ENCODE assay signal across 8 cellular contexts in the genomic region with DNA sequence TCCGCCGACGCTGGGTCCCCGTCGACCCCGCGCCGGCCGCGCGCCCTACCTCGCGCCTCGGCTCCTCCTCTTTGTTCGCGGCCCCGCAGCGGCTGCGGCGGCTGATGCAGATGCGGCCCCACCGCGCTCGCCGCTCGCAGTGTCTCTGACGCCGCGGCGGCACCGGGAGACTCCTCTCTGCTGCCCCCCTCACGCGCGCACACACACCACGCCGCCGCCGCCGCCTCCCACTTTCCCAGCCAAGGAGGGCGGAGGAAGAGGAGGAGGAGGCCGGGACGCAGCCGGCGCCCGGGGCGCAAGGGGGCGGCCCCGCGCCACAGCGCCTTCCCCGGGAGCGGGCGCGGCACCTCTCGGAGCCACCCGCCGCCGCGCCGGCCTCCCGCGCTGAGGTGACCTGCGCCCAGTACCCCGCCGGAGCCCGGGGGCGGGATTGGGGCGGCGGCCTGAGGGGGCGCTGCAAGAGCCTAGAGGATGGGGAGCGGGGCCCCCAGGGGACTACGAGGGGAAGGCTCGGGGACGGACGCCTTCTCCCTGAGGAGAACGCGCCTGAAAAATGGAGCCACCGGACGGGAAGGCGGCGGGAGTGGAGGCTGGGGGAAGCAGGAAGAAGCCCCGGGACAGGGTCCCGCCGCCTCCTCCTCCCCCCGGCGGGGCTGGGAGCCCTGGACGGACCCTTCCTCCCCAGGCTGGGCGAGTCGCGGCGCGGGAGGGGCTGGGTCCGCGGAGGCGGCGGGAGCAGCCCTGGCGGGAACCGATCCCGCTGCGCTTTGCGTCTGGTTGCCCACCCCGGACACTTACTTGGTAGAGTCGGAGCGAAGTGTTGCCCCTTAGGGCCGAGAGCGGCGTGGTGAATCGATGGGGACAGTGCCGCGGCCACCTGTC. TPM values are rescaled to one million over a fixed set of nuclear protein-coding genes. Genes with fewer than 3 reads are reported as not detected.
DNase-seq lines count a peak whose midpoint lies in the region; ATAC-seq, FAIRE-seq and TF ChIP-seq lines count a peak whose summit lies in the region.

A gene (minus strand): TSS at position 147 of the 882 bp plus-strand sequence. CDS start 1,744 bp downstream, outside the sequence.

- H3K9me3 Mint-ChIP-seq in central memory CD8-positive, alpha-beta T cell: no peaks in the 10 kb centered on the region

- H3K4me3 ChIP-seq in keratinocyte (ENCODE audit: control insufficient read depth in 2 of 3, extremely low read depth in 1 of 3, insufficient read depth in 2 of 3, low read depth in 1 of 3, low read length in 3 of 3) (peak within 1 kb of the TSS; percentile 83 to 93 (median 87)), smooth muscle cell (peak within 1 kb of the TSS; percentile 83)

- H3K27me3 Mint-ChIP-seq in central memory CD8-positive, alpha-beta T cell: peaks cover 53% of the 10 kb centered on the region

- TF ChIP-seq EP300 in Ishikawa (IDR thresholded peaks at IDR 0.05; ENCODE audit: borderline replicate concordance): peak; percentile 54; the same call in 1 of the 2 replicates

- peak within 1 kb of the TSS; percentile 93 for H3K4me2 ChIP-seq in keratinocyte (ENCODE audit: control insufficient read depth, extremely low read depth, insufficient read depth, low read depth, low read length)
- peak within 1 kb of the TSS; percentile 89 for H3K4me2 ChIP-seq in smooth muscle cell

- ATAC-seq in GM21717 (IDR thresholded peaks at IDR 0.05; ENCODE audit: unreplicated experiment): peak; percentile 64
- peak; percentile 52 for ATAC-seq in central memory CD8-positive, alpha-beta T cell (replicated peaks; ENCODE audit: extremely low read depth, poor library complexity, severe bottlenecking)

- H3K9me3 ChIP-seq in keratinocyte (ENCODE audit: control insufficient read depth, low read depth, low read length) (no peaks in the 10 kb centered on the region), smooth muscle cell (replicated peaks; ENCODE audit: low read depth) (no peaks in the 10 kb centered on the region)

- H2AFZ ChIP-seq in keratinocyte (ENCODE audit: control insufficient read depth, low read length) (peak within 1 kb of the TSS; percentile 72), smooth muscle cell (ENCODE audit: low read depth) (peak within 1 kb of the TSS; percentile 86)

- H4K20me1 ChIP-seq in keratinocyte (ENCODE audit: control insufficient read depth, extremely low read depth, insufficient read depth, low read length) (no peaks in the 10 kb centered on the region), smooth muscle cell (ENCODE audit: low read depth) (peaks cover 22% of the 10 kb centered on the region)

- H3K9ac ChIP-seq in keratinocyte (ENCODE audit: control insufficient read depth, extremely low read depth, insufficient read depth, low read length) (peak within 1 kb of the TSS; percentile 98), smooth muscle cell (ENCODE audit: low read depth) (peak within 1 kb of the TSS; percentile 91)

- WGBS in smooth muscle cell (ENCODE audit: low lambda C conversion rate): under 1% methylated on average over 27 of the region's 110 CpGs

- TF ChIP-seq RAD21 in Ishikawa (IDR thresholded peaks at IDR 0.05; ENCODE audit: low read depth): no peak

- H3K4me1 Mint-ChIP-seq in central memory CD8-positive, alpha-beta T cell: peaks cover 5% of the 10 kb centered on the region

- DNase-seq in NCI-H345 (lab: John Stamatoyannopoulos, UW) (peak; percentile 43), NCI-H345 treated with DMSO at 0.1 percent for 48 hours (lab: John Stamatoyannopoulos, UW; ENCODE audit: unreplicated experiment) (no peak), SHP77 treated with DMSO at 0.1 percent for 48 hours (lab: John Stamatoyannopoulos, UW) (peak; percentile 44), keratinocyte (ENCODE audit: low read depth, low spot score) (no peak), smooth muscle cell (lab: John Stamatoyannopoulos, UW; ENCODE audit: unreplicated experiment) (peak; percentile 72)
- DNase-seq in central memory CD8-positive, alpha-beta T cell (ENCODE audit: low spot score in 2 of 2): no peak

- H3K27me3 ChIP-seq in keratinocyte (ENCODE audit: control insufficient read depth, extremely low read depth, insufficient read depth, low read length): no peaks in the 10 kb centered on the region
- H3K27me3 ChIP-seq in smooth muscle cell (ENCODE audit: low read depth): no peaks in the 10 kb centered on the region

- peak within 1 kb of the TSS; percentile 92 for H3K27ac ChIP-seq in keratinocyte (ENCODE audit: control insufficient read depth, insufficient read depth, low read length)
- H3K27ac ChIP-seq in smooth muscle cell (ENCODE audit: low read depth): peak within 1 kb of the TSS; percentile 76

- H3K36me3 Mint-ChIP-seq in central memory CD8-positive, alpha-beta T cell (ENCODE audit: insufficient read depth): no peaks in the 10 kb centered on the region

- peaks cover 21% of the 10 kb centered on the region for H3F3A ChIP-seq in smooth muscle cell (ENCODE audit: low read depth)

- peak in 2 of 3 experiments; percentile 7 to 31 for TF ChIP-seq CTCF in keratinocyte (optimal IDR thresholded peaks at IDR 0.05 in 1 of 3, IDR thresholded peaks at IDR 0.05 in 1 of 3, conservative IDR thresholded peaks at IDR 0.05 in 1 of 3; ENCODE audit: extremely low read depth in 1 of 3, insufficient read depth in 2 of 3, low read length in 3 of 3)
- peak; percentile 24 for TF ChIP-seq CTCF in smooth muscle cell (IDR thresholded peaks at IDR 0.05; ENCODE audit: borderline replicate concordance, insufficient read depth, poor library complexity, severe bottlenecking)

- FAIRE-seq in keratinocyte (lab: Jason Lieb, UNC): no peak

- H3K36me3 ChIP-seq in keratinocyte (ENCODE audit: control insufficient read depth in 2 of 2, extremely low read depth in 1 of 2, insufficient read depth in 2 of 2, low read length in 2 of 2): peaks cover 0 to 7% of the 10 kb centered on the region in 2 experiments
- H3K36me3 ChIP-seq in smooth muscle cell (ENCODE audit: low read depth): no peaks in the 10 kb centered on the region

- H3K4me1 ChIP-seq in keratinocyte (ENCODE audit: control insufficient read depth, extremely low read depth, insufficient read depth, low read length) (peaks cover 25% of the 10 kb centered on the region), smooth muscle cell (ENCODE audit: low read depth) (peaks cover 25% of the 10 kb centered on the region)

- no peak within 1 kb of the TSS for H3K27ac Mint-ChIP-seq in central memory CD8-positive, alpha-beta T cell (ENCODE audit: low read depth)

- H3K9me1 ChIP-seq in keratinocyte (ENCODE audit: control insufficient read depth, extremely low read depth, insufficient read depth, low read length): no peaks in the 10 kb centered on the region

- H3K79me2 ChIP-seq in keratinocyte (ENCODE audit: control insufficient read depth, insufficient read depth, low read length): peaks cover 44% of the 10 kb centered on the region
- peaks cover 28% of the 10 kb centered on the region for H3K79me2 ChIP-seq in smooth muscle cell (ENCODE audit: low read depth)

- peak within 1 kb of the TSS; percentile 64 for H3K4me3 Mint-ChIP-seq in central memory CD8-positive, alpha-beta T cell

- dilution Hi-C loops in keratinocyte (cut with MboI; ENCODE audit: extremely low pct_ligation_motif_present, low sequenced_read_pairs): no loop called here

TF ChIP-seq in Ishikawa, 13 proteins besides CTCF, POLR2A, EP300 and RAD21 (continues in another document):
- TF ChIP-seq CREB1 (IDR thresholded peaks at IDR 0.05; ENCODE audit: low read depth): no peak
- TF ChIP-seq, protein P1, sequence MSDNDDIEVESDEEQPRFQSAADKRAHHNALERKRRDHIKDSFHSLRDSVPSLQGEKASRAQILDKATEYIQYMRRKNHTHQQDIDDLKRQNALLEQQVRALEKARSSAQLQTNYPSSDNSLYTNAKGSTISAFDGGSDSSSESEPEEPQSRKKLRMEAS (IDR thresholded peaks at IDR 0.05): peak; percentile 51; the same call in 1 of the 2 replicates
- TF ChIP-seq EGR1 (IDR thresholded peaks at IDR 0.05): no peak
- TF ChIP-seq, protein P2, sequence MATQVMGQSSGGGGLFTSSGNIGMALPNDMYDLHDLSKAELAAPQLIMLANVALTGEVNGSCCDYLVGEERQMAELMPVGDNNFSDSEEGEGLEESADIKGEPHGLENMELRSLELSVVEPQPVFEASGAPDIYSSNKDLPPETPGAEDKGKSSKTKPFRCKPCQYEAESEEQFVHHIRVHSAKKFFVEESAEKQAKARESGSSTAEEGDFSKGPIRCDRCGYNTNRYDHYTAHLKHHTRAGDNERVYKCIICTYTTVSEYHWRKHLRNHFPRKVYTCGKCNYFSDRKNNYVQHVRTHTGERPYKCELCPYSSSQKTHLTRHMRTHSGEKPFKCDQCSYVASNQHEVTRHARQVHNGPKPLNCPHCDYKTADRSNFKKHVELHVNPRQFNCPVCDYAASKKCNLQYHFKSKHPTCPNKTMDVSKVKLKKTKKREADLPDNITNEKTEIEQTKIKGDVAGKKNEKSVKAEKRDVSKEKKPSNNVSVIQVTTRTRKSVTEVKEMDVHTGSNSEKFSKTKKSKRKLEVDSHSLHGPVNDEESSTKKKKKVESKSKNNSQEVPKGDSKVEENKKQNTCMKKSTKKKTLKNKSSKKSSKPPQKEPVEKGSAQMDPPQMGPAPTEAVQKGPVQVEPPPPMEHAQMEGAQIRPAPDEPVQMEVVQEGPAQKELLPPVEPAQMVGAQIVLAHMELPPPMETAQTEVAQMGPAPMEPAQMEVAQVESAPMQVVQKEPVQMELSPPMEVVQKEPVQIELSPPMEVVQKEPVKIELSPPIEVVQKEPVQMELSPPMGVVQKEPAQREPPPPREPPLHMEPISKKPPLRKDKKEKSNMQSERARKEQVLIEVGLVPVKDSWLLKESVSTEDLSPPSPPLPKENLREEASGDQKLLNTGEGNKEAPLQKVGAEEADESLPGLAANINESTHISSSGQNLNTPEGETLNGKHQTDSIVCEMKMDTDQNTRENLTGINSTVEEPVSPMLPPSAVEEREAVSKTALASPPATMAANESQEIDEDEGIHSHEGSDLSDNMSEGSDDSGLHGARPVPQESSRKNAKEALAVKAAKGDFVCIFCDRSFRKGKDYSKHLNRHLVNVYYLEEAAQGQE (IDR thresholded peaks at IDR 0.05; ENCODE audit: low read depth): no peak; the same call in 1 of the 2 replicates
- TF ChIP-seq TCF12 (IDR thresholded peaks at IDR 0.05; ENCODE audit: low read depth): no peak
- peak; percentile 70 for TF ChIP-seq ZBTB7A (IDR thresholded peaks at IDR 0.05; ENCODE audit: low read depth)
- TF ChIP-seq TEAD4 (IDR thresholded peaks at IDR 0.05): no peak
- no peak; the same call in 1 of the 2 replicates for TF ChIP-seq CEBPB (IDR thresholded peaks at IDR 0.05)
- peak; percentile 53 for TF ChIP-seq TAF1 (IDR thresholded peaks at IDR 0.05; ENCODE audit: low read depth)

RNA-seq across cellular contexts. Expression of the gene that starts here (rescaled TPM):
- polyA plus RNA-seq in keratinocyte (4.6 to 16.8 TPM (median 9.5 TPM) in 3 replicates), smooth muscle cell (9.4 and 17.9 TPM in 2 replicates)
- polyA plus RNA-seq in keratinocyte (2011; ENCODE audit: low read depth): 9.4 TPM
- polyA plus RNA-seq in keratinocyte (2011; cell fraction: cytosol; rRNA removed): 8.1 and 8.5 TPM in 2 replicates
- polyA plus RNA-seq in keratinocyte (2011; cell fraction: nucleus; rRNA removed): 13.6 and 13.7 TPM in 2 replicates
- 6.4 and 14.3 TPM in 2 replicates for polyA plus RNA-seq in keratinocyte (2012; ENCODE audit: low replicate concordance)
- 38.4 to 53.9 TPM (median 51.6 TPM) in 3 replicates for polyA minus RNA-seq in keratinocyte
- polyA minus RNA-seq in keratinocyte (2011; cell fraction: cytosol; rRNA and poly(A)+ RNA removed): 13.0 TPM
- 28.0 and 48.9 TPM in 2 replicates for polyA minus RNA-seq in keratinocyte (2011; cell fraction: nucleus; rRNA and poly(A)+ RNA removed)
- total RNA-seq in smooth muscle cell: 5.2 and 10.2 TPM in 2 replicates

Comparison
In these comparisons a context has a peak if more than half of its experiments do, and no peak if none do; other contexts are left out.
1. DNase-seq: peak in NCI-H345 (single experiment), SHP77 treated with DMSO at 0.1 percent for 48 hours (single experiment) and smooth muscle cell (single experiment); none in NCI-H345 treated with DMSO at 0.1 percent for 48 hours (single experiment), central memory CD8-positive, alpha-beta T cell (0 of 2) and keratinocyte (single experiment).